In the genomic region with DNA sequence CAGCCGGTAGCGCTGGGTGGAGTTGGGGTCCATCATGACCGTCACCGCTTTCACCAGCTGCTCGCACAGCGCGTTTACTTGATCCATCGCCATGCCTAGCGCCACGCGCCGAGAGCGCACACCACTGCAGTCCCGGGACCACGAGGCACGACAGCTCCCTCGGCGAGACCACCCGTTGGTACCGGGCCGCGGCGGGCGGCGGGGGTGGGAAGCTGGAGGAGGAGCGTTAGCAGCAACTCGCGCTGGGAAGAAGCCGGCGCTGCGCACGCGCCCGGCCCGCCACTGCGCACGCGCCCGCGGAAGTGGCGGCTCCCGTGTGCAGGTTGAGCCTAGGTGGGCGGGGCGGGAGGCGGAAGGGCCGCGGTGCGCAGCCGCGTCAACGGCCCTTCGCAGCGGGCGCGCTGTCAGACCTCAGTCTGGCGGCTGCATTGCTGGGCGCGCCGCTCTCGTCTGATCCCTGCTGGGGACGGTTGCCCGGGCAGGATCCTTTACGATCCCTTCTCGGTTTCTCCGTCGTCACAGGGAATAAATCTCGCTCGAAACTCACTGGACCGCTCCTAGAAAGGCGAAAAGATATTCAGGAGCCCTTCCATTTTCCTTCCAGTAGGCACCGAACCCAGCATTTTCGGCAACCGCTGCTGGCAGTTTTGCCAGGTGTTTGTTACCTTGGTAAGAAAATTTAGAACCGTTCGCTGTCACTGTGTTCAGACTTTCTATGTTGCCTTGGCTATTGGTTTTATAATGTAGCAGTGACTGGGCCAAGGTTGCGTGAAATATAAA, we compare ENCODE assay signal across 1 cellular context.
TF ChIP-seq lines count a peak whose summit lies in the region.

Gene POLH, plus strand, starts transcription at position 414 of the 780 bp plus-strand sequence. CDS start 6,135 bp downstream, outside the sequence.
Gene XPO5, minus strand, starts transcription at position 267 of the 780 bp plus-strand sequence. Its CDS starts 174 bp downstream, at position 93.

TF ChIP-seq in K562, 482 proteins besides CTCF, POLR2A, EP300 and RAD21 (continued from another document and continues in another):
- TF ChIP-seq, protein P1, sequence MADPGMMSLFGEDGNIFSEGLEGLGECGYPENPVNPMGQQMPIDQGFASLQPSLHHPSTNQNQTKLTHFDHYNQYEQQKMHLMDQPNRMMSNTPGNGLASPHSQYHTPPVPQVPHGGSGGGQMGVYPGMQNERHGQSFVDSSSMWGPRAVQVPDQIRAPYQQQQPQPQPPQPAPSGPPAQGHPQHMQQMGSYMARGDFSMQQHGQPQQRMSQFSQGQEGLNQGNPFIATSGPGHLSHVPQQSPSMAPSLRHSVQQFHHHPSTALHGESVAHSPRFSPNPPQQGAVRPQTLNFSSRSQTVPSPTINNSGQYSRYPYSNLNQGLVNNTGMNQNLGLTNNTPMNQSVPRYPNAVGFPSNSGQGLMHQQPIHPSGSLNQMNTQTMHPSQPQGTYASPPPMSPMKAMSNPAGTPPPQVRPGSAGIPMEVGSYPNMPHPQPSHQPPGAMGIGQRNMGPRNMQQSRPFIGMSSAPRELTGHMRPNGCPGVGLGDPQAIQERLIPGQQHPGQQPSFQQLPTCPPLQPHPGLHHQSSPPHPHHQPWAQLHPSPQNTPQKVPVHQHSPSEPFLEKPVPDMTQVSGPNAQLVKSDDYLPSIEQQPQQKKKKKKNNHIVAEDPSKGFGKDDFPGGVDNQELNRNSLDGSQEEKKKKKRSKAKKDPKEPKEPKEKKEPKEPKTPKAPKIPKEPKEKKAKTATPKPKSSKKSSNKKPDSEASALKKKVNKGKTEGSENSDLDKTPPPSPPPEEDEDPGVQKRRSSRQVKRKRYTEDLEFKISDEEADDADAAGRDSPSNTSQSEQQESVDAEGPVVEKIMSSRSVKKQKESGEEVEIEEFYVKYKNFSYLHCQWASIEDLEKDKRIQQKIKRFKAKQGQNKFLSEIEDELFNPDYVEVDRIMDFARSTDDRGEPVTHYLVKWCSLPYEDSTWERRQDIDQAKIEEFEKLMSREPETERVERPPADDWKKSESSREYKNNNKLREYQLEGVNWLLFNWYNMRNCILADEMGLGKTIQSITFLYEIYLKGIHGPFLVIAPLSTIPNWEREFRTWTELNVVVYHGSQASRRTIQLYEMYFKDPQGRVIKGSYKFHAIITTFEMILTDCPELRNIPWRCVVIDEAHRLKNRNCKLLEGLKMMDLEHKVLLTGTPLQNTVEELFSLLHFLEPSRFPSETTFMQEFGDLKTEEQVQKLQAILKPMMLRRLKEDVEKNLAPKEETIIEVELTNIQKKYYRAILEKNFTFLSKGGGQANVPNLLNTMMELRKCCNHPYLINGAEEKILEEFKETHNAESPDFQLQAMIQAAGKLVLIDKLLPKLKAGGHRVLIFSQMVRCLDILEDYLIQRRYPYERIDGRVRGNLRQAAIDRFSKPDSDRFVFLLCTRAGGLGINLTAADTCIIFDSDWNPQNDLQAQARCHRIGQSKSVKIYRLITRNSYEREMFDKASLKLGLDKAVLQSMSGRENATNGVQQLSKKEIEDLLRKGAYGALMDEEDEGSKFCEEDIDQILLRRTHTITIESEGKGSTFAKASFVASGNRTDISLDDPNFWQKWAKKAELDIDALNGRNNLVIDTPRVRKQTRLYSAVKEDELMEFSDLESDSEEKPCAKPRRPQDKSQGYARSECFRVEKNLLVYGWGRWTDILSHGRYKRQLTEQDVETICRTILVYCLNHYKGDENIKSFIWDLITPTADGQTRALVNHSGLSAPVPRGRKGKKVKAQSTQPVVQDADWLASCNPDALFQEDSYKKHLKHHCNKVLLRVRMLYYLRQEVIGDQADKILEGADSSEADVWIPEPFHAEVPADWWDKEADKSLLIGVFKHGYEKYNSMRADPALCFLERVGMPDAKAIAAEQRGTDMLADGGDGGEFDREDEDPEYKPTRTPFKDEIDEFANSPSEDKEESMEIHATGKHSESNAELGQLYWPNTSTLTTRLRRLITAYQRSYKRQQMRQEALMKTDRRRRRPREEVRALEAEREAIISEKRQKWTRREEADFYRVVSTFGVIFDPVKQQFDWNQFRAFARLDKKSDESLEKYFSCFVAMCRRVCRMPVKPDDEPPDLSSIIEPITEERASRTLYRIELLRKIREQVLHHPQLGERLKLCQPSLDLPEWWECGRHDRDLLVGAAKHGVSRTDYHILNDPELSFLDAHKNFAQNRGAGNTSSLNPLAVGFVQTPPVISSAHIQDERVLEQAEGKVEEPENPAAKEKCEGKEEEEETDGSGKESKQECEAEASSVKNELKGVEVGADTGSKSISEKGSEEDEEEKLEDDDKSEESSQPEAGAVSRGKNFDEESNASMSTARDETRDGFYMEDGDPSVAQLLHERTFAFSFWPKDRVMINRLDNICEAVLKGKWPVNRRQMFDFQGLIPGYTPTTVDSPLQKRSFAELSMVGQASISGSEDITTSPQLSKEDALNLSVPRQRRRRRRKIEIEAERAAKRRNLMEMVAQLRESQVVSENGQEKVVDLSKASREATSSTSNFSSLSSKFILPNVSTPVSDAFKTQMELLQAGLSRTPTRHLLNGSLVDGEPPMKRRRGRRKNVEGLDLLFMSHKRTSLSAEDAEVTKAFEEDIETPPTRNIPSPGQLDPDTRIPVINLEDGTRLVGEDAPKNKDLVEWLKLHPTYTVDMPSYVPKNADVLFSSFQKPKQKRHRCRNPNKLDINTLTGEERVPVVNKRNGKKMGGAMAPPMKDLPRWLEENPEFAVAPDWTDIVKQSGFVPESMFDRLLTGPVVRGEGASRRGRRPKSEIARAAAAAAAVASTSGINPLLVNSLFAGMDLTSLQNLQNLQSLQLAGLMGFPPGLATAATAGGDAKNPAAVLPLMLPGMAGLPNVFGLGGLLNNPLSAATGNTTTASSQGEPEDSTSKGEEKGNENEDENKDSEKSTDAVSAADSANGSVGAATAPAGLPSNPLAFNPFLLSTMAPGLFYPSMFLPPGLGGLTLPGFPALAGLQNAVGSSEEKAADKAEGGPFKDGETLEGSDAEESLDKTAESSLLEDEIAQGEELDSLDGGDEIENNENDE (IDR thresholded peaks at IDR 0.05; ENCODE audit: low read depth, low read length), result no peak
- TF ChIP-seq BCLAF1 (IDR thresholded peaks at IDR 0.05; ENCODE audit: borderline replicate concordance in 1 of 2, control insufficient read depth in 1 of 2, low read depth in 2 of 2, low read length in 1 of 2) (no peak), SFPQ (IDR thresholded peaks at IDR 0.05; ENCODE audit: low read depth, low read length) (no peak), XRCC5 (IDR thresholded peaks at IDR 0.05; ENCODE audit: low read depth, low read length) (no peak), E2F4 (CRISPR knock-in tag; IDR thresholded peaks at IDR 0.05; ENCODE audit: low read depth) (peak; percentile 69; the same call in 1 of the 2 replicates), PRMT5 (CRISPR knock-in tag; IDR thresholded peaks at IDR 0.05) (peak; percentile 60; the same call in 1 of the 2 replicates), ZNF785 (CRISPR knock-in tag; IDR thresholded peaks at IDR 0.05) (no peak), TCF3 (CRISPR knock-in tag; IDR thresholded peaks at IDR 0.05) (peak; percentile 36), ELF2 (CRISPR knock-in tag; IDR thresholded peaks at IDR 0.05) (peak; percentile 88), SP2 (IDR thresholded peaks at IDR 0.05; ENCODE audit: extremely low read depth, low read depth, low read length, poor library complexity, severe bottlenecking) (no peak), POU5F1 (IDR thresholded peaks at IDR 0.05; ENCODE audit: borderline replicate concordance, low read depth, low read length, partially characterized antibody) (peak; percentile 87), PTTG1 (tag; IDR thresholded peaks at IDR 0.05; ENCODE audit: low read depth) (no peak), XRCC3 (IDR thresholded peaks at IDR 0.05) (no peak), SIN3A (IDR thresholded peaks at IDR 0.05; ENCODE audit: borderline replicate concordance in 2 of 2, control insufficient read depth in 1 of 2, low read depth in 2 of 2, low read length in 2 of 2) (peak; percentile 92 to 96; a peak in 3 of 4 replicates), NBN (IDR thresholded peaks at IDR 0.05; ENCODE audit: low read depth) (peak; percentile 20; the same call in 1 of the 2 replicates), NR2C2 (CRISPR knock-in tag; IDR thresholded peaks at IDR 0.05) (peak; percentile 81; the same call in 1 of the 2 replicates), NR2C2 (tag; IDR thresholded peaks at IDR 0.05) (no peak), THAP12 (CRISPR knock-in tag; IDR thresholded peaks at IDR 0.05) (peak; percentile 89), ZNF253 (CRISPR knock-in tag; conservative IDR thresholded peaks at IDR 0.05) (no peak), HCFC1 (IDR thresholded peaks at IDR 0.05; ENCODE audit: low read depth, low read length) (peak; percentile 67), NONO (IDR thresholded peaks at IDR 0.05; ENCODE audit: low read depth in 2 of 2, low read length in 1 of 2) (peak; percentile 67 to 81; a peak in 2 of 4 replicates), CXXC5 (CRISPR knock-in tag; IDR thresholded peaks at IDR 0.05) (peak; percentile 90), PCBP1 (IDR thresholded peaks at IDR 0.05; ENCODE audit: low read depth, low read length, poor library complexity, severe bottlenecking) (peak; percentile 50)
- TF ChIP-seq, protein P2, sequence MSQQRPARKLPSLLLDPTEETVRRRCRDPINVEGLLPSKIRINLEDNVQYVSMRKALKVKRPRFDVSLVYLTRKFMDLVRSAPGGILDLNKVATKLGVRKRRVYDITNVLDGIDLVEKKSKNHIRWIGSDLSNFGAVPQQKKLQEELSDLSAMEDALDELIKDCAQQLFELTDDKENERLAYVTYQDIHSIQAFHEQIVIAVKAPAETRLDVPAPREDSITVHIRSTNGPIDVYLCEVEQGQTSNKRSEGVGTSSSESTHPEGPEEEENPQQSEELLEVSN (IDR thresholded peaks at IDR 0.05; ENCODE audit: borderline replicate concordance in 1 of 2, extremely low read depth in 1 of 2, insufficient read depth in 1 of 2, insufficient read length in 1 of 2, low read depth in 1 of 2, low read length in 1 of 2, poor library complexity in 1 of 2, severe bottlenecking in 1 of 2), result peak; percentile 55 to 80
- TF ChIP-seq, protein P3, sequence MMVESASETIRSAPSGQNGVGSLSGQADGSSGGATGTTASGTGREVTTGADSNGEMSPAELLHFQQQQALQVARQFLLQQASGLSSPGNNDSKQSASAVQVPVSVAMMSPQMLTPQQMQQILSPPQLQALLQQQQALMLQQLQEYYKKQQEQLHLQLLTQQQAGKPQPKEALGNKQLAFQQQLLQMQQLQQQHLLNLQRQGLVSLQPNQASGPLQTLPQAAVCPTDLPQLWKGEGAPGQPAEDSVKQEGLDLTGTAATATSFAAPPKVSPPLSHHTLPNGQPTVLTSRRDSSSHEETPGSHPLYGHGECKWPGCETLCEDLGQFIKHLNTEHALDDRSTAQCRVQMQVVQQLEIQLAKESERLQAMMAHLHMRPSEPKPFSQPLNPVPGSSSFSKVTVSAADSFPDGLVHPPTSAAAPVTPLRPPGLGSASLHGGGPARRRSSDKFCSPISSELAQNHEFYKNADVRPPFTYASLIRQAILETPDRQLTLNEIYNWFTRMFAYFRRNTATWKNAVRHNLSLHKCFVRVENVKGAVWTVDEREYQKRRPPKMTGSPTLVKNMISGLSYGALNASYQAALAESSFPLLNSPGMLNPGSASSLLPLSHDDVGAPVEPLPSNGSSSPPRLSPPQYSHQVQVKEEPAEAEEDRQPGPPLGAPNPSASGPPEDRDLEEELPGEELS (CRISPR knock-in tag; IDR thresholded peaks at IDR 0.05; ENCODE audit: borderline replicate concordance), result no peak
